Comparison of ENCODE assay signal across 11 cellular contexts in the genomic region with DNA sequence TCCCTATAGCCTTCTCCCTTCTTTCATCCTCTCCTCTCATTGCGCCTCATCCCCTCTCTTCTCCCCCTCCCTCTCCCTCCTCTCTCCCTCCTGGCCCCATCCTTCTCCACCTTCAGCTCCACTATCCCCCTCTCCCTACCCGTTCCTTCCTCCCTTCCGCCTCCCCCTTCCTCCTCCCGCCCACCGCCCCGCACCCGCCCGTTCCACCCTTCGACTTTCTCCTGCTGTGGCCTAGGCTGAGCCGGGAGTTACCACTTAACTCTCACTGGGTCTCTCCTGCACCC. TPM values are rescaled to one million over a fixed set of nuclear protein-coding genes. Genes with fewer than 3 reads are reported as not detected.
A peak's percentile ranks its signal among the peaks of the same experiment; 100 is the strongest.
DNase-seq lines count a peak whose midpoint lies in the region; ATAC-seq, FAIRE-seq and TF ChIP-seq lines count a peak whose summit lies in the region.
"Had no signal": no experiment of that assay in that cellular context is flagged by ENCODE, and none has a peak within 500 bp of the region (broad histone marks: within the 10 kb centered on the region; RNA-seq: fewer than 3 reads in every experiment).

No MANE protein-coding gene starts in this region.

- H3K4me3 ChIP-seq in mucosa of rectum (ENCODE audit: low read length in 2 of 2) (peak overlapping the region; percentile 47 to 54), upper lobe of left lung (peak overlapping the region; percentile 59 to 73 (median 66))

- no peak overlapping the region for H3K9ac ChIP-seq in mucosa of rectum (ENCODE audit: low read depth in 1 of 2, low read length in 2 of 2)

- no peak for TF ChIP-seq CTCF in upper lobe of left lung (IDR thresholded peaks at IDR 0.05)
- no peak for TF ChIP-seq CTCF in GM10248 (IDR thresholded peaks at IDR 0.05; ENCODE audit: control extremely low read depth, extremely low read depth, low read depth, missing control alignments)

- POLR2A ChIA-PET in GM10248 (lab: Yijun Ruan, JAX), result no interaction called here

- CTCF ChIA-PET in GM10248 (lab: Yijun Ruan, JAX), result interaction anchor here (0.6 to 2.5 kb wide), 6 partner anchors 9 to 306 kb away, joined by 3 to 8 read pairs (median 3); a partner anchor contains a TSS

- no peak overlapping the region for H3K27ac Mint-ChIP-seq in activated naive CD4-positive, alpha-beta T cell treated with anti-CD3 and anti-CD28 coated beads, Interleukin-2, amount 50 U/mL, for 24 hours
- peak overlapping the region; percentile 68 for H3K27ac Mint-ChIP-seq in dendritic cell treated with granulocyte-macrophage colony-stimulating factor and Interleukin-4, amounts not matched to agents 40 ng/mL and 50 ng/mL, for 4 days

- H3K36me3 ChIP-seq in mucosa of rectum (ENCODE audit: control insufficient read depth in 2 of 2, insufficient read depth in 2 of 2, low read length in 2 of 2) (no peaks in the 10 kb centered on the region), upper lobe of left lung (peaks cover 0 to 26% (median 9%) of the 10 kb centered on the region in 4 donors)

- peaks cover 17 to 19% of the 10 kb centered on the region in 2 donors for H3K4me1 ChIP-seq in mucosa of rectum (ENCODE audit: control insufficient read depth in 2 of 2, insufficient read depth in 2 of 2, low read length in 2 of 2)
- peaks cover 20 to 38% (median 33%) of the 10 kb centered on the region in 4 donors for H3K4me1 ChIP-seq in upper lobe of left lung

- H3K27me3 ChIP-seq in mucosa of rectum (ENCODE audit: control insufficient read depth in 2 of 2, insufficient read depth in 2 of 2, low read length in 2 of 2), result peaks cover 15 to 39% of the 10 kb centered on the region in 2 donors
- H3K27me3 ChIP-seq in upper lobe of left lung, result peaks cover 0 to 15% (median 6%) of the 10 kb centered on the region in 4 donors

- H3K27ac ChIP-seq in mucosa of rectum (ENCODE audit: low read depth in 2 of 2, low read length in 2 of 2) (no peak overlapping the region), upper lobe of left lung (peak overlapping the region; percentile 69 to 88 (median 82))
- H3K27ac ChIP-seq: VCaP had no signal

- no peaks in the 10 kb centered on the region for H3K9me3 Mint-ChIP-seq in activated naive CD4-positive, alpha-beta T cell treated with anti-CD3 and anti-CD28 coated beads, Interleukin-2, amount 50 U/mL, for 24 hours
- no peaks in the 10 kb centered on the region for H3K9me3 Mint-ChIP-seq in dendritic cell treated with granulocyte-macrophage colony-stimulating factor and Interleukin-4, amounts not matched to agents 40 ng/mL and 50 ng/mL, for 4 days

- FAIRE-seq in GM12892 (lab: Jason Lieb, UNC), result no peak
- FAIRE-seq: frontal cortex had no signal

- intact Hi-C loops in dendritic cell treated with granulocyte-macrophage colony-stimulating factor and Interleukin-4, amounts not matched to agents 40 ng/mL and 50 ng/mL, for 4 days (cut with micrococcal nuclease), result no loop called here

- peaks cover 27% of the 10 kb centered on the region for H3K27me3 Mint-ChIP-seq in activated naive CD4-positive, alpha-beta T cell treated with anti-CD3 and anti-CD28 coated beads, Interleukin-2, amount 50 U/mL, for 24 hours
- peaks cover 56% of the 10 kb centered on the region for H3K27me3 Mint-ChIP-seq in dendritic cell treated with granulocyte-macrophage colony-stimulating factor and Interleukin-4, amounts not matched to agents 40 ng/mL and 50 ng/mL, for 4 days

- no peaks in the 10 kb centered on the region for H3K36me3 Mint-ChIP-seq in activated naive CD4-positive, alpha-beta T cell treated with anti-CD3 and anti-CD28 coated beads, Interleukin-2, amount 50 U/mL, for 24 hours
- H3K36me3 Mint-ChIP-seq in dendritic cell treated with granulocyte-macrophage colony-stimulating factor and Interleukin-4, amounts not matched to agents 40 ng/mL and 50 ng/mL, for 4 days (ENCODE audit: low read depth), result peaks cover 18% of the 10 kb centered on the region

- peak overlapping the region; percentile 86 for H3K4me3 Mint-ChIP-seq in activated naive CD4-positive, alpha-beta T cell treated with anti-CD3 and anti-CD28 coated beads, Interleukin-2, amount 50 U/mL, for 24 hours
- H3K4me3 Mint-ChIP-seq in dendritic cell treated with granulocyte-macrophage colony-stimulating factor and Interleukin-4, amounts not matched to agents 40 ng/mL and 50 ng/mL, for 4 days, result peak overlapping the region; percentile 89

- TF ChIP-seq POLR2A in upper lobe of left lung (IDR thresholded peaks at IDR 0.05) (no peak), GM12892 (IDR thresholded peaks at IDR 0.05; ENCODE audit: low read depth, low read length) (no peak)

- no peak for TF ChIP-seq EP300 in upper lobe of left lung (IDR thresholded peaks at IDR 0.05)

- peaks cover 24% of the 10 kb centered on the region for H3K4me1 Mint-ChIP-seq in activated naive CD4-positive, alpha-beta T cell treated with anti-CD3 and anti-CD28 coated beads, Interleukin-2, amount 50 U/mL, for 24 hours
- peaks cover 42% of the 10 kb centered on the region for H3K4me1 Mint-ChIP-seq in dendritic cell treated with granulocyte-macrophage colony-stimulating factor and Interleukin-4, amounts not matched to agents 40 ng/mL and 50 ng/mL, for 4 days (ENCODE audit: low read depth)

- DNase-seq in activated naive CD4-positive, alpha-beta T cell treated with Interleukin-2 at 50 U/mL for 16 hours, result no peak
- no peak for DNase-seq in upper lobe of left lung
- no peak for DNase-seq in GM12892 (ENCODE audit: insufficient read length)
- DNase-seq in GM10248 (ENCODE audit: extremely low spot score), result no peak
- DNase-seq in NCI-H1694 (lab: John Stamatoyannopoulos, UW), result no peak
- DNase-seq: Kasumi-1 had no signal

- no peaks in the 10 kb centered on the region for H3K9me3 ChIP-seq in mucosa of rectum (ENCODE audit: control insufficient read depth in 2 of 2, low read length in 2 of 2)
- no peaks in the 10 kb centered on the region for H3K9me3 ChIP-seq in upper lobe of left lung

- WGBS in upper lobe of left lung, 2 donors, result 19 to 32% methylated on average over 7 to 10 of the region's 10 CpGs

- ATAC-seq in upper lobe of left lung (ENCODE audit: low FRiP score in 2 of 2), result peak in 1 of 2 donors; percentile 1

RNA-seq across cellular contexts. Expression of a gene that starts 1.6 kb away (rescaled TPM):
- 100 to 1,000 TPM in 1 of 6 donors, 10 to 100 TPM in 5; 32.5 to 101 (median 63.0) TPM for total RNA-seq in upper lobe of left lung
- 0.42 TPM for polyA plus RNA-seq in GM12892 (2012; ENCODE audit: missing spikeins)

RNA-seq across cellular contexts. Expression of a gene that starts 9.3 kb away (rescaled TPM):
- total RNA-seq in upper lobe of left lung, result 100 to 1,000 TPM in 1 of 6 donors, 10 to 100 TPM in 5; 21.0 to 120 (median 75.8) TPM
- polyA plus RNA-seq in GM12892 (2012; ENCODE audit: missing spikeins), result 224 TPM

RNA-seq across cellular contexts. Expression of a gene that starts 21.6 kb away (rescaled TPM):
- 10 to 100 TPM; 13.5 to 44.4 (median 35.2) TPM for total RNA-seq in upper lobe of left lung
- 38.4 TPM for polyA plus RNA-seq in GM12892 (2012; ENCODE audit: missing spikeins)

RNA-seq across cellular contexts. Expression of a gene that starts 46.2 kb away (rescaled TPM):
- 10 to 100 TPM; 51.3 to 89.1 (median 59.2) TPM for total RNA-seq in upper lobe of left lung
- polyA plus RNA-seq in GM12892 (2012; ENCODE audit: missing spikeins), result 40.1 TPM

RNA-seq across cellular contexts. Expression of a gene that starts 47.8 kb away (rescaled TPM):
- total RNA-seq in upper lobe of left lung, result 100 to 1,000 TPM in 1 of 6 donors, 10 to 100 TPM in 5; 58.2 to 159 (median 63.1) TPM
- 40.9 TPM for polyA plus RNA-seq in GM12892 (2012; ENCODE audit: missing spikeins)

Comparison
In these comparisons a context has a peak if more than half of its experiments do, and no peak if none do; other contexts are left out.
1. H3K27ac ChIP-seq: peak in upper lobe of left lung (4 of 4); none in mucosa of rectum (0 of 2).